In the genomic region with DNA sequence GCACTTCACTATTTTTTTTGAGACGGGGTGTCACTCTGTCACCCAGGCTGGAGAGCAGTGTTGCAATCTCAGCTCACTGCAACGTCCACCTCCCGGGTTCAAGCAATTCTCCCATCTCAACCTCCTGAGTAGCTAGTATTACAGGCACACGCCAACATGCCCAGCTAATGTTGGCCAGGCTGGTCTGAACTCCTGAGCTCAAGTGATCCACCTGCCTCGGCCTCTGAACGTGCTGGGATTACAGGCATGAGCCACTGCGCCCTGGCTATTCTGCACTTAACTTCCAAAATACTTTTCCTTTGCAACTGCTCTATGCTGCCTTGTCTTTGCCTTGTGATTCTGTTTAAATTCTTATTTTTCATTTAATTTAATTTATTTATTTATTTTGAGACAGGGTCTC, we compare ENCODE assay signal across 29 cellular contexts.
"Had no signal": no experiment of that assay in that cellular context is flagged by ENCODE, and none has a peak within 500 bp of the region (broad histone marks: within the 10 kb centered on the region; RNA-seq: fewer than 3 reads in every experiment).

No MANE protein-coding gene starts in this region.

- FAIRE-seq: urothelium cell line had no signal

- H3K4me1 ChIP-seq: heart left ventricle, parathyroid adenoma, right atrium auricular region, right lobe of liver, stomach, testis, thyroid gland, transverse colon, upper lobe of left lung had no signal

- H3K4me3 Mint-ChIP-seq: naive thymus-derived CD4-positive, alpha-beta T cell; natural killer cell treated with Interleukin-12 subunit alpha and Interleukin-12 subunit beta and Interleukin-15 and Interleukin-18, amount 100 ng/mL, for 72 hours; stimulated activated naive B cell treated with anti-CD40 and anti-IgM and Interleukin-4, amounts not matched to agents 10 μg/mL and 1 μg/mL and 100 μg/mL, for 72 hours had no signal

- H3K36me3 ChIP-seq: heart left ventricle, right atrium auricular region, right lobe of liver, stomach, thyroid gland, transverse colon, upper lobe of left lung had no signal

- H2AFZ ChIP-seq: parathyroid adenoma had no signal

- H3K27ac Mint-ChIP-seq: naive thymus-derived CD4-positive, alpha-beta T cell; natural killer cell treated with Interleukin-12 subunit alpha and Interleukin-12 subunit beta and Interleukin-15 and Interleukin-18, amount 100 ng/mL, for 72 hours; progenitor cell of endocrine pancreas; stimulated activated naive B cell treated with anti-CD40 and anti-IgM and Interleukin-4, amounts not matched to agents 10 μg/mL and 1 μg/mL and 100 μg/mL, for 72 hours had no signal

- H3K27me3 ChIP-seq: heart left ventricle, right atrium auricular region, right lobe of liver, stomach, testis, thyroid gland, transverse colon, upper lobe of left lung had no signal

- ATAC-seq: heart left ventricle; left cardiac atrium; left lobe of liver; mucosa of descending colon; naive thymus-derived CD4-positive, alpha-beta T cell; natural killer cell treated with Interleukin-12 subunit alpha and Interleukin-12 subunit beta and Interleukin-15 and Interleukin-18, amount 100 ng/mL, for 72 hours; right lobe of liver; stimulated activated naive B cell treated with anti-CD40 and anti-IgM and Interleukin-4, amounts not matched to agents 10 μg/mL and 1 μg/mL and 100 μg/mL, for 72 hours; stimulated activated naive CD8-positive, alpha-beta T cell treated with anti-CD3 and anti-CD28 coated beads, Interleukin-15, Interleukin-2, amounts not matched to agents 100 U/mL and 50 U/mL, for 24 hours had no signal

- H3K27me3 Mint-ChIP-seq: naive thymus-derived CD4-positive, alpha-beta T cell; natural killer cell treated with Interleukin-12 subunit alpha and Interleukin-12 subunit beta and Interleukin-15 and Interleukin-18, amount 100 ng/mL, for 72 hours; progenitor cell of endocrine pancreas; stimulated activated naive B cell treated with anti-CD40 and anti-IgM and Interleukin-4, amounts not matched to agents 10 μg/mL and 1 μg/mL and 100 μg/mL, for 72 hours had no signal

- H3K27ac ChIP-seq: heart left ventricle, parathyroid adenoma, right atrium auricular region, right lobe of liver, stomach, testis, thyroid gland, transverse colon, upper lobe of left lung had no signal

- H3K9me3 ChIP-seq: mucosa of descending colon, right lobe of liver, testis, thyroid gland had no signal

- H3K79me2 ChIP-seq: parathyroid adenoma had no signal

- H3K9me3 Mint-ChIP-seq: natural killer cell treated with Interleukin-12 subunit alpha and Interleukin-12 subunit beta and Interleukin-15 and Interleukin-18, amount 100 ng/mL, for 72 hours had no signal

- H3K9ac ChIP-seq: parathyroid adenoma had no signal

- H3K4me2 ChIP-seq: smooth muscle cell had no signal

- DNase-seq: heart left ventricle; hypothalamus; islet precursor cell; kidney glomerular epithelial cell; left cardiac atrium; mesendoderm; midbrain; naive thymus-derived CD4-positive, alpha-beta T cell; stimulated activated CD4-positive, alpha-beta T cell treated with anti-CD3 and anti-CD28 coated beads, Interleukin-12 subunit alpha, Interleukin-12 subunit beta, amount 100 ng/mL, for 4 hours; stimulated activated CD4-positive, alpha-beta T cell treated with anti-CD3 and anti-CD28 coated beads, Interleukin-15, amount 100 ng/mL, for 24 hours; stimulated activated CD4-positive, alpha-beta T cell treated with anti-CD3 and anti-CD28 coated beads, Interleukin-2, amount 100 ng/mL, for 24 hours; stimulated activated CD4-positive, alpha-beta T cell treated with anti-CD3 and anti-CD28 coated beads, Interleukin-4, amount 100 ng/mL, for 1 hour; stimulated activated naive B cell treated with anti-CD40 and anti-IgM and Interleukin-4, amounts not matched to agents 10 μg/mL and 1 μg/mL and 100 μg/mL, for 72 hours; stimulated activated naive CD8-positive, alpha-beta T cell treated with anti-CD3 and anti-CD28 coated beads, Interleukin-15, Interleukin-2, amounts not matched to agents 100 U/mL and 50 U/mL, for 24 hours; stomach; testis; thyroid gland; transverse colon; upper lobe of left lung had no signal

- H3K4me1 Mint-ChIP-seq: naive thymus-derived CD4-positive, alpha-beta T cell; stimulated activated naive B cell treated with anti-CD40 and anti-IgM and Interleukin-4, amounts not matched to agents 10 μg/mL and 1 μg/mL and 100 μg/mL, for 72 hours had no signal

- H3K36me3 Mint-ChIP-seq: naive thymus-derived CD4-positive, alpha-beta T cell; natural killer cell treated with Interleukin-12 subunit alpha and Interleukin-12 subunit beta and Interleukin-15 and Interleukin-18, amount 100 ng/mL, for 72 hours had no signal

- H3K4me3 ChIP-seq: heart left ventricle, lung, mucosa of descending colon, right atrium auricular region, right lobe of liver, smooth muscle cell, stomach, testis, thyroid gland, transverse colon, upper lobe of left lung had no signal
